Comparison of ENCODE assay signal across 10 cellular contexts in genomic region chr6:111573118-111573883, GRCh38. TPM values are rescaled to one million over a fixed set of nuclear protein-coding genes. Genes with fewer than 3 reads are reported as not detected.
DNase-seq lines count a peak whose midpoint lies in the region; ATAC-seq and TF ChIP-seq lines count a peak whose summit lies in the region.
"Had no signal": no experiment of that assay in that cellular context is flagged by ENCODE, and none has a peak within 500 bp of the region (broad histone marks: within the 10 kb centered on the region; RNA-seq: fewer than 3 reads in every experiment).

No MANE protein-coding gene starts in this region.

- POLR2A ChIA-PET in naive thymus-derived CD4-positive, alpha-beta T cell (lab: Charles Lee), result interaction anchor here (1.3 kb wide), 1 partner anchor 10 kb away, joined by 4 read pairs; no protein-coding TSS in a partner anchor

- no peak overlapping the region for H3K56ac ChIP-seq in mesendoderm (ENCODE audit: low read length)

- no peaks in the 10 kb centered on the region for H3K27me3 Mint-ChIP-seq in dendritic cell treated with granulocyte-macrophage colony-stimulating factor and Interleukin-4, amounts not matched to agents 40 ng/mL and 50 ng/mL, for 4 days
- no peaks in the 10 kb centered on the region for H3K27me3 Mint-ChIP-seq in naive thymus-derived CD4-positive, alpha-beta T cell

- DNase-seq in AG10803 (ENCODE audit: low read depth), result peak; percentile 72
- peak; percentile 64 for DNase-seq in NCI-H2227 (lab: John Stamatoyannopoulos, UW; ENCODE audit: unreplicated experiment)
- DNase-seq in naive thymus-derived CD4-positive, alpha-beta T cell, result no peak
- DNase-seq in COLO668 (lab: John Stamatoyannopoulos, UW; ENCODE audit: unreplicated experiment), result no peak
- DNase-seq in mesendoderm, result no peak
- DNase-seq: central memory CD4-positive, alpha-beta T cell; pancreas had no signal

- CTCF ChIA-PET in naive thymus-derived CD4-positive, alpha-beta T cell (lab: Charles Lee), result interaction anchor here (0.6 kb wide), 2 partner anchors 22 to 46 kb away, joined by 3 read pairs; no protein-coding TSS in a partner anchor

- H4K8ac ChIP-seq in mesendoderm (ENCODE audit: low read depth, low read length), result no peak overlapping the region

- H3K4me2 ChIP-seq in mesendoderm (ENCODE audit: low read length), result no peak overlapping the region

- intact Hi-C loops in dendritic cell treated with granulocyte-macrophage colony-stimulating factor and Interleukin-4, amounts not matched to agents 40 ng/mL and 50 ng/mL, for 4 days (cut with micrococcal nuclease), result no loop called here
- intact Hi-C loops in naive thymus-derived CD4-positive, alpha-beta T cell (cut with micrococcal nuclease), result no loop called here

- no peak overlapping the region for H4K5ac ChIP-seq in mesendoderm (ENCODE audit: low read length)

- peak overlapping the region; percentile 31 for H3K27ac Mint-ChIP-seq in dendritic cell treated with granulocyte-macrophage colony-stimulating factor and Interleukin-4, amounts not matched to agents 40 ng/mL and 50 ng/mL, for 4 days
- peak overlapping the region in 6 of 9 donors; percentile 21 to 62 (median 30) for H3K27ac Mint-ChIP-seq in naive thymus-derived CD4-positive, alpha-beta T cell

- H3K4me1 ChIP-seq in naive thymus-derived CD4-positive, alpha-beta T cell (ENCODE audit: control insufficient read depth in 2 of 2, insufficient read depth in 2 of 2, low read length in 2 of 2), result no peaks in the 10 kb centered on the region
- H3K4me1 ChIP-seq in mesendoderm (ENCODE audit: control insufficient read depth, low read depth, low read length), result no peaks in the 10 kb centered on the region
- H3K4me1 ChIP-seq: pancreas had no signal

- no peak overlapping the region for H3K23ac ChIP-seq in mesendoderm (ENCODE audit: low read length)

- no peaks in the 10 kb centered on the region for H3K27me3 ChIP-seq in naive thymus-derived CD4-positive, alpha-beta T cell (ENCODE audit: control insufficient read depth in 2 of 2, insufficient read depth in 2 of 2, low read length in 2 of 2)
- H3K27me3 ChIP-seq in mesendoderm (ENCODE audit: insufficient read depth, low read length, poor library complexity), result no peaks in the 10 kb centered on the region
- H3K27me3 ChIP-seq: pancreas had no signal

- peaks cover 24% of the 10 kb centered on the region for H3K4me1 Mint-ChIP-seq in dendritic cell treated with granulocyte-macrophage colony-stimulating factor and Interleukin-4, amounts not matched to agents 40 ng/mL and 50 ng/mL, for 4 days (ENCODE audit: low read depth)
- peaks cover 7 to 28% (median 12%) of the 10 kb centered on the region in 7 donors for H3K4me1 Mint-ChIP-seq in naive thymus-derived CD4-positive, alpha-beta T cell

- H3K4ac ChIP-seq in mesendoderm (ENCODE audit: low read depth, low read length), result no peak overlapping the region

- H3K18ac ChIP-seq in mesendoderm (ENCODE audit: low read length), result no peak overlapping the region

- no peak overlapping the region for H3K9ac ChIP-seq in mesendoderm (ENCODE audit: low read length)

- peaks cover 0 to 45% (median 0%) of the 10 kb centered on the region in 3 experiments for H3K36me3 ChIP-seq in naive thymus-derived CD4-positive, alpha-beta T cell (ENCODE audit: control insufficient read depth in 2 of 3, insufficient read depth in 3 of 3, low read length in 3 of 3)
- H3K36me3 ChIP-seq in mesendoderm (ENCODE audit: control insufficient read depth, insufficient read depth, low read length), result peaks cover 2% of the 10 kb centered on the region

- TF ChIP-seq CTCF in AG10803 (conservative IDR thresholded peaks at IDR 0.05; ENCODE audit: low read length), result no peak

- no peak overlapping the region for H3K27ac ChIP-seq in naive thymus-derived CD4-positive, alpha-beta T cell (ENCODE audit: low read depth, low read length)
- H3K27ac ChIP-seq in mesendoderm (ENCODE audit: low read depth, low read length), result no peak overlapping the region
- H3K27ac ChIP-seq: pancreas had no signal

- H3K4me3 Mint-ChIP-seq in dendritic cell treated with granulocyte-macrophage colony-stimulating factor and Interleukin-4, amounts not matched to agents 40 ng/mL and 50 ng/mL, for 4 days, result no peak overlapping the region
- H3K4me3 Mint-ChIP-seq in naive thymus-derived CD4-positive, alpha-beta T cell, result no peak overlapping the region

- no peak overlapping the region for H2BK5ac ChIP-seq in mesendoderm (ENCODE audit: low read length)

- WGBS in mesendoderm (ENCODE audit: extremely low coverage, insufficient coverage, low lambda C conversion rate), result no CpG with 5 or more reads among the region's 8 CpGs

- H3K4me3 ChIP-seq in AG10803 (ENCODE audit: low read length), result no peak overlapping the region
- H3K4me3 ChIP-seq in naive thymus-derived CD4-positive, alpha-beta T cell (ENCODE audit: low read length), result no peak overlapping the region
- no peak overlapping the region for H3K4me3 ChIP-seq in mesendoderm (ENCODE audit: low read length)
- H3K4me3 ChIP-seq: pancreas had no signal

- no peak for ATAC-seq in naive thymus-derived CD4-positive, alpha-beta T cell
- no peak for ATAC-seq in HG02763 (IDR thresholded peaks at IDR 0.05; ENCODE audit: unreplicated experiment)
- no peak for ATAC-seq in HG03571 (IDR thresholded peaks at IDR 0.05; ENCODE audit: unreplicated experiment)

- no peaks in the 10 kb centered on the region for H3K9me3 Mint-ChIP-seq in dendritic cell treated with granulocyte-macrophage colony-stimulating factor and Interleukin-4, amounts not matched to agents 40 ng/mL and 50 ng/mL, for 4 days
- no peaks in the 10 kb centered on the region for H3K9me3 Mint-ChIP-seq in naive thymus-derived CD4-positive, alpha-beta T cell

- no peaks in the 10 kb centered on the region for H3K9me3 ChIP-seq in naive thymus-derived CD4-positive, alpha-beta T cell (ENCODE audit: control insufficient read depth in 2 of 3, low read length in 3 of 3)
- H3K9me3 ChIP-seq: pancreas had no signal

- no peaks in the 10 kb centered on the region for H3K79me2 ChIP-seq in mesendoderm (ENCODE audit: control insufficient read depth, insufficient read depth, low read length)

- H2BK15ac ChIP-seq in mesendoderm (replicated peaks; ENCODE audit: low read depth), result no peak overlapping the region

- H2BK120ac ChIP-seq in mesendoderm (ENCODE audit: low read depth, low read length), result no peak overlapping the region

- H3K79me1 ChIP-seq in mesendoderm (ENCODE audit: low read length), result no peaks in the 10 kb centered on the region

- no peaks in the 10 kb centered on the region for H3K36me3 Mint-ChIP-seq in dendritic cell treated with granulocyte-macrophage colony-stimulating factor and Interleukin-4, amounts not matched to agents 40 ng/mL and 50 ng/mL, for 4 days (ENCODE audit: low read depth)
- H3K36me3 Mint-ChIP-seq in naive thymus-derived CD4-positive, alpha-beta T cell, result peaks cover 0 to 57% (median 24%) of the 10 kb centered on the region in 5 donors

- no peak overlapping the region for H2AK5ac ChIP-seq in mesendoderm (ENCODE audit: low read length)

RNA-seq across cellular contexts. Expression of gene TRAF3IP2, which starts 32.4 kb away (rescaled TPM):
- 10 to 100 TPM; 12.7 to 22.1 (median 21.0) TPM for total RNA-seq in naive thymus-derived CD4-positive, alpha-beta T cell
- 10 to 100 TPM; 16.8 to 21.0 TPM for polyA plus RNA-seq in naive thymus-derived CD4-positive, alpha-beta T cell
- 23.9 TPM for polyA plus RNA-seq in mesendoderm (2013, experiment 1 of 2)
- 23.3 TPM for polyA plus RNA-seq in mesendoderm (2013, experiment 2 of 2)

Comparison
In these comparisons a context has a peak if more than half of its experiments do, and no peak if none do; other contexts are left out.
1. DNase-seq: peak in AG10803 (single experiment) and NCI-H2227 (single experiment); none in naive thymus-derived CD4-positive, alpha-beta T cell (0 of 9), COLO668 (single experiment) and mesendoderm (single experiment).